1 cellular context compared by ENCODE assay signal in genomic region chr1:181140891-181141290, GRCh38.
TF ChIP-seq lines count a peak whose summit lies in the region.

No MANE protein-coding gene starts in this region.

TF ChIP-seq in H1, 55 proteins besides CTCF, POLR2A, EP300 and RAD21 (continued from another document):
- TF ChIP-seq E2F6 (IDR thresholded peaks at IDR 0.05), result no peak
- TF ChIP-seq CBX8 (IDR thresholded peaks at IDR 0.05; ENCODE audit: borderline replicate concordance, low read depth, low read length), result no peak
- TF ChIP-seq JUN (IDR thresholded peaks at IDR 0.05; ENCODE audit: low read depth, low read length), result no peak
- no peak for TF ChIP-seq BRCA1 (IDR thresholded peaks at IDR 0.05; ENCODE audit: low read depth, low read length)
- no peak for TF ChIP-seq CREB1 (IDR thresholded peaks at IDR 0.05)
- TF ChIP-seq EZH2 (IDR thresholded peaks at IDR 0.05; ENCODE audit: low read depth, low read length, severe bottlenecking), result no peak
- TF ChIP-seq POU5F1 (IDR thresholded peaks at IDR 0.05; ENCODE audit: low read depth, low read length), result no peak
- TF ChIP-seq BACH1 (IDR thresholded peaks at IDR 0.05; ENCODE audit: low read length), result no peak
- TF ChIP-seq SP2 (IDR thresholded peaks at IDR 0.05; ENCODE audit: low read length), result no peak
- TF ChIP-seq CBX5 (IDR thresholded peaks at IDR 0.05; ENCODE audit: low read depth, low read length), result no peak
